8 cellular contexts compared by ENCODE assay signal in the genomic region with DNA sequence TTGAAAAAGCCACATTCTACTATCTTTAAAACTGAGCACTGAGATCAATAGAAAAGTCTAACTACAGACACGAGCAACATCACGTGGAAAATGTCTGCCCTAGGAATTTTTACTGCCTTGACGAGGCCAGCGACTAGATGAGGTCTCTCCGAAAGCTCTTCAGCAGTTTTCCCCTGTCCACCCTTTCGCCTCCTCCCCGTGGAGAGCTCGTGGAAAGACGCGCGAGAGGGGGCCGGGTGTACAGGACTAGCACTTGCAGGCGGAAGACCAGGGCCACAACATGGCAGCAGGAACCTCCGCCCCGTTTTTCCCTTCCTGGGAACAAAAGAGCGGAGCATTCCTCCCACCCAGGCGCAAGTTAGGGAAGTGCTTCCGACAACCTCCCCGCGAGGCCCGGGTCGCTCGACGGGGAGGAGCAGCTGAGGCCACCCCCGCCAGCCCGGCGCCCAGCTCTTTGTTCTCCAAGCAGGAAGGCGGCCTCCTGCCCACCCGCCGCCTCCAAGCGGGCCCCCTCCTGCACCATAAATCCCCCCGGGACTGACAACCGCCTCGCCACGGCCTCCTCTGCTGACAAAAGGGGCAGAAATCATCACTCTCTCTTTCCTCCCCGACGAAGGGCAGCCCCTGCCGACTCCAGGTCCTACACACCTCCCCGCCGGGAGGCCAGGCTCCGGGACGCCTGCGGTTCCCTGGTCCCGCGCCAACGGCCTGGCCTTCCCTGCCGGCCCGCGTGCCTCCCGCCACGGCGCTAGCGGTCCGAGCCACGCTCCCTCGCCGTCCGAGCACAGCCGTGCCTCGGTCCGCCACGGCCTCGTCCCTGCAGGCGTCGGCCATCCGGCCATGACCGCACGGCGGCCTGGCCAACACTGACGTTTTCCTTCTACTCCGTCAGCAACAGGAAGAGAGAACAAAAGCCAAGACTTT. TPM values are rescaled to one million over a fixed set of nuclear protein-coding genes. Genes with fewer than 3 reads are reported as not detected.
DNase-seq lines count a peak whose midpoint lies in the region; ATAC-seq, FAIRE-seq and TF ChIP-seq lines count a peak whose summit lies in the region.

No MANE protein-coding gene starts in this region.

- peak; percentile 52 for DNase-seq in D341Med (ENCODE audit: low spot score)
- DNase-seq in H54 (ENCODE audit: insufficient read length, low spot score), result peak; percentile 19
- DNase-seq in NCI-H146 (lab: John Stamatoyannopoulos, UW), result peak; percentile 82
- peak; percentile 52 for DNase-seq in activated CD8-positive, alpha-beta memory T cell treated with anti-CD3 and anti-CD28 coated beads, Interleukin-2, amount 50 U/mL, for 4 hours
- DNase-seq in epithelial cell of esophagus (ENCODE audit: low read depth), result peak; percentile 50
- peak; percentile 6 to 14 for DNase-seq in stimulated activated CD8-positive, alpha-beta memory T cell treated with anti-CD3 and anti-CD28 coated beads, Interleukin-4, amount 100 ng/mL, for 1 hour (ENCODE audit: low read depth in 2 of 2, low spot score in 1 of 2)

- peak overlapping the region; percentile 97 for H3K4me3 ChIP-seq in epithelial cell of esophagus (ENCODE audit: low read length)
- peak overlapping the region; percentile 98 for H3K4me3 ChIP-seq in mononuclear cell (ENCODE audit: low read length)

- peak; percentile 47; the same call in 1 of the 2 replicates for TF ChIP-seq POLR2A in H54 (IDR thresholded peaks at IDR 0.05; ENCODE audit: low read depth, low read length)

- ATAC-seq in HG03571 (IDR thresholded peaks at IDR 0.05; ENCODE audit: unreplicated experiment), result no peak

- no peak for TF ChIP-seq CTCF in epithelial cell of esophagus (IDR thresholded peaks at IDR 0.05; ENCODE audit: insufficient read depth, low read depth, low read length, missing control alignments)

- H3K27me3 ChIP-seq in mononuclear cell (ENCODE audit: insufficient read depth, low read length), result no peaks in the 10 kb centered on the region

- H3K4me1 ChIP-seq in mononuclear cell (ENCODE audit: insufficient read depth, low read length), result peaks cover 26% of the 10 kb centered on the region

- FAIRE-seq in H54 (lab: Jason Lieb, UNC), result no peak

- no peaks in the 10 kb centered on the region for H3K9me3 ChIP-seq in mononuclear cell (ENCODE audit: low read depth, low read length)

RNA-seq across cellular contexts. Expression of gene EIF4G2, which starts 0.8 kb away (rescaled TPM):
- total RNA-seq in mononuclear cell, result 824 TPM

RNA-seq across cellular contexts. Expression of gene ZBED5, which starts 50.0 kb away (rescaled TPM):
- 47.3 TPM for total RNA-seq in mononuclear cell

RNA-seq across cellular contexts. Expression of gene CTR9, which starts 56.8 kb away (rescaled TPM):
- total RNA-seq in mononuclear cell, result 33.2 TPM

Comparison
In these comparisons a context has a peak if more than half of its experiments do, and no peak if none do; other contexts are left out.
1. DNase-seq: peak in every context shown above with its lines; median percentile 82 in NCI-H146; 52 in D341Med; 52 in activated CD8-positive, alpha-beta memory T cell treated with anti-CD3 and anti-CD28 coated beads, Interleukin-2, amount 50 U/mL, for 4 hours; 50 in epithelial cell of esophagus; 19 in H54; 10 in stimulated activated CD8-positive, alpha-beta memory T cell treated with anti-CD3 and anti-CD28 coated beads, Interleukin-4, amount 100 ng/mL, for 1 hour.